ENCODE assay signal across 1 cellular context in the genomic region with DNA sequence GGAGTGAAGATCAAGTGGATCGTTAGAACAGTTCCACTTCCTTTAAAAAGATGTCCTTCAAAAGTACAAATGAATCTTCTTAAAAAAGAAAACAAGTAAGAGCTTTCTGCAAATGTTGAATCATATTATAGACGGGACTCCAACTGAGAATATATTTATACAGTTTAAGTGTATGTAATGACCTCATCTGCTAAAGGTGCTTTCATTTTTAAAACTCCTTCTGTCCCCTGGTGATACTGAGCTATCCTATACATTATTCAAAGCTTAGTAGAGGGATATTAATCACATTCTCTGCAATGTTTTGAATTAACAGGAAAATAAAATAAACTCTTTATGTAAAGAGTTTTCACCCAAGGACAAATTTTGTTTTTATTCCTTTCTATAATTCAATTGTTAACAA.
TF ChIP-seq lines count a peak whose summit lies in the region.

No MANE protein-coding gene starts in this region.

TF ChIP-seq in GM23338, 12 proteins besides CTCF, POLR2A, EP300 and RAD21 (continued from another document):
- TF ChIP-seq, protein P1, sequence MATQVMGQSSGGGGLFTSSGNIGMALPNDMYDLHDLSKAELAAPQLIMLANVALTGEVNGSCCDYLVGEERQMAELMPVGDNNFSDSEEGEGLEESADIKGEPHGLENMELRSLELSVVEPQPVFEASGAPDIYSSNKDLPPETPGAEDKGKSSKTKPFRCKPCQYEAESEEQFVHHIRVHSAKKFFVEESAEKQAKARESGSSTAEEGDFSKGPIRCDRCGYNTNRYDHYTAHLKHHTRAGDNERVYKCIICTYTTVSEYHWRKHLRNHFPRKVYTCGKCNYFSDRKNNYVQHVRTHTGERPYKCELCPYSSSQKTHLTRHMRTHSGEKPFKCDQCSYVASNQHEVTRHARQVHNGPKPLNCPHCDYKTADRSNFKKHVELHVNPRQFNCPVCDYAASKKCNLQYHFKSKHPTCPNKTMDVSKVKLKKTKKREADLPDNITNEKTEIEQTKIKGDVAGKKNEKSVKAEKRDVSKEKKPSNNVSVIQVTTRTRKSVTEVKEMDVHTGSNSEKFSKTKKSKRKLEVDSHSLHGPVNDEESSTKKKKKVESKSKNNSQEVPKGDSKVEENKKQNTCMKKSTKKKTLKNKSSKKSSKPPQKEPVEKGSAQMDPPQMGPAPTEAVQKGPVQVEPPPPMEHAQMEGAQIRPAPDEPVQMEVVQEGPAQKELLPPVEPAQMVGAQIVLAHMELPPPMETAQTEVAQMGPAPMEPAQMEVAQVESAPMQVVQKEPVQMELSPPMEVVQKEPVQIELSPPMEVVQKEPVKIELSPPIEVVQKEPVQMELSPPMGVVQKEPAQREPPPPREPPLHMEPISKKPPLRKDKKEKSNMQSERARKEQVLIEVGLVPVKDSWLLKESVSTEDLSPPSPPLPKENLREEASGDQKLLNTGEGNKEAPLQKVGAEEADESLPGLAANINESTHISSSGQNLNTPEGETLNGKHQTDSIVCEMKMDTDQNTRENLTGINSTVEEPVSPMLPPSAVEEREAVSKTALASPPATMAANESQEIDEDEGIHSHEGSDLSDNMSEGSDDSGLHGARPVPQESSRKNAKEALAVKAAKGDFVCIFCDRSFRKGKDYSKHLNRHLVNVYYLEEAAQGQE (IDR thresholded peaks at IDR 0.05; ENCODE audit: unreplicated experiment), result no peak
- no peak for TF ChIP-seq CREB1 (CRISPR knock-in tag; IDR thresholded peaks at IDR 0.05; ENCODE audit: low read depth)
